ENCODE assay signal across 9 cellular contexts in genomic region chr10:110387983-110388681, GRCh38.
DNase-seq lines count a peak whose midpoint lies in the region; ATAC-seq and TF ChIP-seq lines count a peak whose summit lies in the region.
"Had no signal": no experiment of that assay in that cellular context is flagged by ENCODE, and none has a peak within 500 bp of the region (broad histone marks: within the 10 kb centered on the region; RNA-seq: fewer than 3 reads in every experiment).

No MANE protein-coding gene starts in this region.

- no peak overlapping the region for H3K4me2 ChIP-seq in trophoblast cell (ENCODE audit: low read length)

- in situ Hi-C loops in gastrocnemius medialis (cut with MboI; ENCODE audit: low sequenced_read_pairs in 4 of 4) = no loop called here

- H3K27ac ChIP-seq in trophoblast cell (ENCODE audit: low read depth, low read length) (no peak overlapping the region), gastrocnemius medialis (no peak overlapping the region)
- H3K27ac ChIP-seq: SJSA1 had no signal

- peaks cover 15% of the 10 kb centered on the region for H3K4me1 Mint-ChIP-seq in activated B cell treated with CpG ODN at 0.5 μM for 24 hours

- peak overlapping the region; percentile 40 for H3K23ac ChIP-seq in trophoblast cell (ENCODE audit: low read length)

- intact Hi-C loops in activated B cell treated with CpG ODN at 0.5 μM for 24 hours (cut with micrococcal nuclease) (no loop called here), gastrocnemius medialis (cut with DNase I; ENCODE audit: low total_unique reads) (no loop called here)

- no peaks in the 10 kb centered on the region for H3K79me2 ChIP-seq in trophoblast cell (ENCODE audit: control insufficient read depth, insufficient read depth, low read length, poor library complexity)

- H3K27me3 ChIP-seq in trophoblast cell (ENCODE audit: insufficient read depth, low read length) (no peaks in the 10 kb centered on the region), gastrocnemius medialis (peaks cover 0 to 8% (median 6%) of the 10 kb centered on the region in 3 donors)
- H3K27me3 ChIP-seq: SJSA1 had no signal

- H3K9me3 Mint-ChIP-seq in activated B cell treated with CpG ODN at 0.5 μM for 24 hours = no peaks in the 10 kb centered on the region

- H3K36me3 ChIP-seq in trophoblast cell (ENCODE audit: control insufficient read depth in 1 of 2, insufficient read depth in 2 of 2, low read length in 2 of 2) (no peaks in the 10 kb centered on the region), gastrocnemius medialis (no peaks in the 10 kb centered on the region)
- H3K36me3 ChIP-seq: SJSA1 had no signal

- H3K4me1 ChIP-seq in trophoblast cell (ENCODE audit: control insufficient read depth in 1 of 2, insufficient read depth in 2 of 2, low read length in 2 of 2) (peaks cover 0 to 4% of the 10 kb centered on the region in 2 experiments), gastrocnemius medialis (no peaks in the 10 kb centered on the region)

- no peak for TF ChIP-seq POLR2A in gastrocnemius medialis (IDR thresholded peaks at IDR 0.05)

- H3K4me3 ChIP-seq in trophoblast cell (ENCODE audit: low read depth, low read length) (no peak overlapping the region), gastrocnemius medialis (no peak overlapping the region)
- H3K4me3 ChIP-seq: SJSA1 had no signal

- no peak overlapping the region for H4K8ac ChIP-seq in trophoblast cell (ENCODE audit: low read depth, low read length)

- no peak overlapping the region for H2AFZ ChIP-seq in trophoblast cell (ENCODE audit: insufficient read depth, low read length, poor library complexity)

- H3K4ac ChIP-seq in trophoblast cell (ENCODE audit: low read depth, low read length) = no peak overlapping the region

- H3K27me3 Mint-ChIP-seq in activated B cell treated with CpG ODN at 0.5 μM for 24 hours = peaks cover 2% of the 10 kb centered on the region

- WGBS in trophoblast cell (ENCODE audit: extremely low coverage, insufficient coverage, insufficient read length) = no CpG with 5 or more reads among the region's 7 CpGs

- H3K36me3 Mint-ChIP-seq in activated B cell treated with CpG ODN at 0.5 μM for 24 hours (ENCODE audit: low read depth) = no peaks in the 10 kb centered on the region

- POLR2A ChIA-PET in activated B cell treated with CpG ODN at 0.5 μM for 24 hours (lab: Charles Lee) = interaction anchor here (0.6 kb wide), 1 partner anchor 9 kb away, joined by 3 read pairs; no protein-coding TSS in a partner anchor

- CTCF ChIA-PET in activated B cell treated with CpG ODN at 0.5 μM for 24 hours (lab: Charles Lee) = no interaction called here

- no peak overlapping the region for H2BK120ac ChIP-seq in trophoblast cell (ENCODE audit: insufficient read depth, low read length, poor library complexity)

- H4K12ac ChIP-seq in trophoblast cell (ENCODE audit: low read depth, low read length) = no peak overlapping the region

- no peak for DNase-seq in activated B cell treated with CpG ODN at 0.5 μM for 24 hours
- DNase-seq in trophoblast cell = no peak
- DNase-seq in COLO829 (ENCODE audit: low spot score) = no peak
- DNase-seq in gastrocnemius medialis = no peak
- DNase-seq in NCI-H1436 (lab: John Stamatoyannopoulos, UW) = no peak
- no peak for DNase-seq in SK-N-DZ (ENCODE audit: low spot score)

- ATAC-seq in GM18909 (IDR thresholded peaks at IDR 0.05; ENCODE audit: poor library complexity, unreplicated experiment) (peak; percentile 88), HG02840 (IDR thresholded peaks at IDR 0.05; ENCODE audit: low FRiP score, unreplicated experiment) (peak; percentile 76), activated B cell treated with CpG ODN at 0.5 μM for 24 hours (ENCODE audit: low read depth) (peak; percentile 42), gastrocnemius medialis (no peak)

- TF ChIP-seq CTCF in activated B cell treated with CpG ODN at 0.5 μM for 24 hours (IDR thresholded peaks at IDR 0.05) (no peak), gastrocnemius medialis (IDR thresholded peaks at IDR 0.05 in 4 of 5, conservative IDR thresholded peaks at IDR 0.05 in 1 of 5) (no peak)

- no peak overlapping the region for H3K4me3 Mint-ChIP-seq in activated B cell treated with CpG ODN at 0.5 μM for 24 hours

- H4K91ac ChIP-seq in trophoblast cell (ENCODE audit: low read depth, low read length) = no peak overlapping the region

- peak overlapping the region; percentile 19 for H3K14ac ChIP-seq in trophoblast cell (ENCODE audit: low read length)

- no peak overlapping the region for H2AK5ac ChIP-seq in trophoblast cell (ENCODE audit: low read length)

- H3K9me3 ChIP-seq in trophoblast cell (ENCODE audit: insufficient read depth, low read depth, low read length) (no peaks in the 10 kb centered on the region), gastrocnemius medialis (no peaks in the 10 kb centered on the region)
- H3K9me3 ChIP-seq: SJSA1 had no signal

- H3K27ac Mint-ChIP-seq in activated B cell treated with CpG ODN at 0.5 μM for 24 hours = peak overlapping the region; percentile 18

- H3K79me1 ChIP-seq in trophoblast cell (ENCODE audit: low read length) = no peaks in the 10 kb centered on the region

- no peak overlapping the region for H2BK5ac ChIP-seq in trophoblast cell (ENCODE audit: low read depth, low read length, poor library complexity)

- H3K18ac ChIP-seq in trophoblast cell (ENCODE audit: low read length) = no peak overlapping the region

- no peak overlapping the region for H2BK12ac ChIP-seq in trophoblast cell (ENCODE audit: low read length)

- no peak overlapping the region for H3K9ac ChIP-seq in trophoblast cell (ENCODE audit: low read length)

Comparison
In these comparisons a context has a peak if more than half of its experiments do, and no peak if none do; other contexts are left out.
1. ATAC-seq: peak in GM18909 (single experiment), HG02840 (single experiment) and activated B cell treated with CpG ODN at 0.5 μM for 24 hours (single experiment); none in gastrocnemius medialis (0 of 2).